ENCODE assay signal across 8 cellular contexts in genomic region chr9:129459550-129460322, GRCh38.
DNase-seq lines count a peak whose midpoint lies in the region; ATAC-seq and TF ChIP-seq lines count a peak whose summit lies in the region.

No MANE protein-coding gene starts in this region.

- peaks cover 26% of the 10 kb centered on the region for H3K4me1 ChIP-seq in parathyroid adenoma

- no peaks in the 10 kb centered on the region for H3K27me3 ChIP-seq in CD4-positive, alpha-beta T cell (ENCODE audit: control insufficient read depth, insufficient read depth, low read length)
- no peaks in the 10 kb centered on the region for H3K27me3 ChIP-seq in parathyroid adenoma (ENCODE audit: control insufficient read depth, insufficient read depth, low read length)

- no peak for ATAC-seq in CD4-positive, alpha-beta T cell (ENCODE audit: poor library complexity)
- ATAC-seq in HG02642 (IDR thresholded peaks at IDR 0.05; ENCODE audit: poor library complexity, unreplicated experiment) = no peak

- no peak overlapping the region for H3K4me3 ChIP-seq in parathyroid adenoma (ENCODE audit: low read depth, low read length)

- H3K36me3 Mint-ChIP-seq in CD4-positive, alpha-beta T cell (ENCODE audit: low read depth) = no peaks in the 10 kb centered on the region

- peak overlapping the region; percentile 89 for H3K27ac Mint-ChIP-seq in CD4-positive, alpha-beta T cell

- peak overlapping the region; percentile 81 for H2AFZ ChIP-seq in parathyroid adenoma

- POLR2A ChIA-PET in CD4-positive, alpha-beta T cell (lab: Charles Lee) = interaction anchor here (0.7 to 2.9 kb wide), 11 partner anchors 23 to 282 kb away, joined by 3 to 21 read pairs (median 7); partner anchors contain the start of gene IER5L
- POLR2A ChIA-PET in RWPE1 (lab: Yijun Ruan, JAX; ENCODE audit: low non-redundant PET) = interaction anchor here (0.6 to 1.6 kb wide), 7 partner anchors 16 to 140 kb away, joined by 3 to 12 read pairs (median 4); no protein-coding TSS in a partner anchor

- no peak overlapping the region for H3K9ac ChIP-seq in parathyroid adenoma

- peak overlapping the region; percentile 45 for H3K4me3 Mint-ChIP-seq in CD4-positive, alpha-beta T cell

- intact Hi-C loops in CD4-positive, alpha-beta T cell (cut with DNase I, micrococcal nuclease) = loop anchor here (1.0 to 5.0 kb wide), 6 partner anchors 27 to 282 kb away; partner anchors contain the start of gene IER5L (in 1 of the 2)

- no peaks in the 10 kb centered on the region for H3K9me3 Mint-ChIP-seq in CD4-positive, alpha-beta T cell

- H3K9me3 ChIP-seq in CD4-positive, alpha-beta T cell (ENCODE audit: control insufficient read depth, low read length) = no peaks in the 10 kb centered on the region
- no peaks in the 10 kb centered on the region for H3K9me3 ChIP-seq in parathyroid adenoma (ENCODE audit: control insufficient read depth, low read length)

- H3K79me2 ChIP-seq in parathyroid adenoma = no peaks in the 10 kb centered on the region

- CTCF ChIA-PET in CD4-positive, alpha-beta T cell (lab: Charles Lee) = interaction anchor here (0.6 to 3.3 kb wide), 12 partner anchors 21 to 320 kb away, joined by 3 to 12 read pairs (median 4); no protein-coding TSS in a partner anchor
- CTCF ChIA-PET in RWPE1 (lab: Yijun Ruan, JAX) = interaction anchor here (0.6 to 1.6 kb wide), 3 partner anchors 23 to 286 kb away, joined by 3 to 10 read pairs (median 3); no protein-coding TSS in a partner anchor

- no peaks in the 10 kb centered on the region for H3K27me3 Mint-ChIP-seq in CD4-positive, alpha-beta T cell

- DNase-seq in CD4-positive, alpha-beta T cell = peak in 2 of 10 experiments; percentile 15 to 23
- DNase-seq in RWPE1 (ENCODE audit: low spot score) (no peak), AG08396 (ENCODE audit: low spot score) (no peak), cerebellum (ENCODE audit: low spot score) (no peak), Ammon's horn (ENCODE audit: low spot score) (no peak)
- DNase-seq in effector CD4-positive, alpha-beta T cell = peak; percentile 21

- peaks cover 37% of the 10 kb centered on the region for H3K4me1 Mint-ChIP-seq in CD4-positive, alpha-beta T cell (ENCODE audit: low read depth)

- no peaks in the 10 kb centered on the region for H3K36me3 ChIP-seq in parathyroid adenoma (ENCODE audit: control insufficient read depth, insufficient read depth, low read length)

- H3K4me2 ChIP-seq in parathyroid adenoma (ENCODE audit: low read length) = peak overlapping the region; percentile 57

- no peak for TF ChIP-seq CTCF in CD4-positive, alpha-beta T cell (IDR thresholded peaks at IDR 0.05)
- TF ChIP-seq CTCF in RWPE1 (conservative IDR thresholded peaks at IDR 0.05; ENCODE audit: low read depth) = no peak
- TF ChIP-seq CTCF in parathyroid adenoma (IDR thresholded peaks at IDR 0.05) = no peak

- peak overlapping the region; percentile 56 for H3K27ac ChIP-seq in CD4-positive, alpha-beta T cell (ENCODE audit: low read depth, low read length)
- H3K27ac ChIP-seq in RWPE1 (peak overlapping the region; percentile 91), parathyroid adenoma (peak overlapping the region; percentile 67)
